Comparison of ENCODE assay signal across 17 cellular contexts in the genomic region with DNA sequence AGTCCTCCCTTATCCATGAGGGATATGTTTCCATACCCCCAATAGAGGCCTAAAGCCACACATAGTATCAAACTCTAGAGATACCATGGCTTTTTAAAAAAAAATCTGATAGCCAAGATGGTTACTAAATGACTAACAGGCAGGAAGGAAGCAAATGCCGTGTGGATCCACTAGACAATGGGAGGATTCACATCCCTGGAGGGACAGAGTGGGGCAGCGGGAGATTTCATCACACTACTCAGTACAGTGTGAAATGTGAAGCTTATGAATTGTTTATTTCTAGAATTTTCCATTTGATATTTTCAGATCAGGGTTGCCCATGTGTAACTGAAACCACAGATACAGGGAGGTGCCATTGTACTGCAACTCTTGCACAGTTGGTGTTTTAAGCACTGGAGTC.
"Had no signal": no experiment of that assay in that cellular context is flagged by ENCODE, and none has a peak within 500 bp of the region (broad histone marks: within the 10 kb centered on the region; RNA-seq: fewer than 3 reads in every experiment).

No MANE protein-coding gene starts in this region.

- H3K4me1 ChIP-seq: left ventricle myocardium inferior, tibial nerve, uterus had no signal

- FAIRE-seq: keratinocyte had no signal

- H3K36me3 ChIP-seq: left ventricle myocardium inferior, tibial nerve, uterus had no signal

- ATAC-seq: naive thymus-derived CD8-positive, alpha-beta T cell had no signal

- H3K4me3 Mint-ChIP-seq: dendritic cell treated with granulocyte-macrophage colony-stimulating factor and Interleukin-4, amounts not matched to agents 40 ng/mL and 50 ng/mL, for 4 days; naive thymus-derived CD8-positive, alpha-beta T cell had no signal

- DNase-seq: activated CD4-positive, alpha-beta T cell treated with anti-CD3 and anti-CD28 coated beads for 1 hour; activated CD4-positive, alpha-beta T cell treated with anti-CD3 and anti-CD28 coated beads, Interleukin-2, amount 50 U/mL, for 4 hours; activated naive CD4-positive, alpha-beta T cell; activated T-cell treated with anti-CD3 and anti-CD28 coated beads for 4 hours; effector memory CD4-positive, alpha-beta T cell; left ventricle myocardium inferior; naive thymus-derived CD8-positive, alpha-beta T cell; posterior cingulate gyrus; retina; stimulated activated CD4-positive, alpha-beta T cell treated with anti-CD3 and anti-CD28 coated beads, Interleukin-15, amount 100 ng/mL, for 24 hours; stimulated activated CD4-positive, alpha-beta T cell treated with anti-CD3 and anti-CD28 coated beads, Interleukin-4, amount 100 ng/mL, for 1 hour; stimulated activated naive CD4-positive, alpha-beta T cell; T-helper 9 cell; uterus had no signal

- H3K27me3 ChIP-seq: tibial nerve, uterus had no signal

- H3K27ac Mint-ChIP-seq: dendritic cell treated with granulocyte-macrophage colony-stimulating factor and Interleukin-4, amounts not matched to agents 40 ng/mL and 50 ng/mL, for 4 days; naive thymus-derived CD8-positive, alpha-beta T cell had no signal

- H3K36me3 Mint-ChIP-seq: naive thymus-derived CD8-positive, alpha-beta T cell had no signal

- H3K4me3 ChIP-seq: left ventricle myocardium inferior, tibial nerve, uterus had no signal

- H3K9me3 ChIP-seq: left ventricle myocardium inferior, tibial nerve, uterus had no signal

- H3K27ac ChIP-seq: left ventricle myocardium inferior, tibial nerve, uterus had no signal

- H3K27me3 Mint-ChIP-seq: dendritic cell treated with granulocyte-macrophage colony-stimulating factor and Interleukin-4, amounts not matched to agents 40 ng/mL and 50 ng/mL, for 4 days; naive thymus-derived CD8-positive, alpha-beta T cell had no signal
